Comparison of ENCODE assay signal across 8 cellular contexts in genomic region chr20:47258745-47259695, GRCh38.
A peak's percentile ranks its signal among the peaks of the same experiment; 100 is the strongest.
DNase-seq lines count a peak whose midpoint lies in the region; ATAC-seq and TF ChIP-seq lines count a peak whose summit lies in the region.

No MANE protein-coding gene starts in this region.

- DNase-seq in brain microvascular endothelial cell: peak; percentile 66
- peak; percentile 33 to 82 for DNase-seq in lung microvascular endothelial cell (ENCODE audit: low read depth in 2 of 2)
- DNase-seq in NCI-H446 (lab: John Stamatoyannopoulos, UW): no peak
- no peak for DNase-seq in stimulated activated CD4-positive, alpha-beta T cell treated with anti-CD3 and anti-CD28 coated beads, Interleukin-4, amount 100 ng/mL, for 1 hour
- DNase-seq in NCI-H526 (lab: John Stamatoyannopoulos, UW): no peak
- no peak for DNase-seq in activated CD8-positive, alpha-beta memory T cell treated with anti-CD3 and anti-CD28 coated beads, Interleukin-2, amount 50 U/mL, for 4 hours

- H3K27ac ChIP-seq in brain microvascular endothelial cell: peak overlapping the region; percentile 57

- in situ Hi-C loops in brain microvascular endothelial cell (cut with HindIII; ENCODE audit: low pct_ligation_motif_present, low sequenced_read_pairs): no loop called here

- peaks cover 40% of the 10 kb centered on the region for H3K36me3 ChIP-seq in brain microvascular endothelial cell (replicated peaks)

- H3K4me3 ChIP-seq in brain microvascular endothelial cell (ENCODE audit: low read depth, low read length): no peak overlapping the region

- no peak for TF ChIP-seq CTCF in brain microvascular endothelial cell (IDR thresholded peaks at IDR 0.05; ENCODE audit: low read depth, low read length, missing control alignments)

- no peaks in the 10 kb centered on the region for H3K27me3 ChIP-seq in brain microvascular endothelial cell (replicated peaks)

- ATAC-seq in GM18511 (IDR thresholded peaks at IDR 0.05; ENCODE audit: unreplicated experiment): peak; percentile 53
- peak; percentile 51 for ATAC-seq in HG03064 (IDR thresholded peaks at IDR 0.05; ENCODE audit: low read depth, unreplicated experiment)

Comparison
In these comparisons a context has a peak if more than half of its experiments do, and no peak if none do; other contexts are left out.
1. DNase-seq: peak in brain microvascular endothelial cell (single experiment) and lung microvascular endothelial cell (2 of 2); none in NCI-H446 (0 of 2), stimulated activated CD4-positive, alpha-beta T cell treated with anti-CD3 and anti-CD28 coated beads, Interleukin-4, amount 100 ng/mL, for 1 hour (single experiment), NCI-H526 (0 of 2) and activated CD8-positive, alpha-beta memory T cell treated with anti-CD3 and anti-CD28 coated beads, Interleukin-2, amount 50 U/mL, for 4 hours (single experiment).